8 cellular contexts compared by ENCODE assay signal in genomic region chr1:203304391-203304918, GRCh38. TPM values are rescaled to one million over a fixed set of nuclear protein-coding genes. Genes with fewer than 3 reads are reported as not detected.
A peak's percentile ranks its signal among the peaks of the same experiment; 100 is the strongest.
DNase-seq lines count a peak whose midpoint lies in the region; ATAC-seq and TF ChIP-seq lines count a peak whose summit lies in the region.

No MANE protein-coding gene starts in this region.

- peaks cover 14 to 33% of the 10 kb centered on the region in 2 donors for H3K4me1 ChIP-seq in thoracic aorta (ENCODE audit: control insufficient read depth in 1 of 2, low read depth in 2 of 2)

- DNase-seq in activated CD8-positive, alpha-beta memory T cell treated with anti-CD3 and anti-CD28 coated beads, Interleukin-2, amount 10 ng/mL, durations not matched to agents 7 days and 5 days, result no peak
- no peak for DNase-seq in activated CD8-positive, alpha-beta memory T cell treated with anti-CD3 and anti-CD28 coated beads, Interleukin-2, amount 50 U/mL, for 48 hours
- DNase-seq in activated T-helper 1 cell treated with anti-CD3 and anti-CD28 coated beads, Interleukin-12 subunit alpha, Interleukin-12 subunit beta, Interleukin-2, Interleukin-4 antibody, amounts not matched to agents 30 ng/mL and 10 ng/mL and 1 ng/mL, durations not matched to agents 14 hours and 24 hours and 36 hours (ENCODE audit: low spot score), result no peak
- DNase-seq in lower leg skin (ENCODE audit: low spot score in 2 of 2), result no peak
- no peak for DNase-seq in thoracic aorta (ENCODE audit: low spot score)
- DNase-seq in SW 1271 (lab: John Stamatoyannopoulos, UW), result no peak
- DNase-seq in occipital lobe (lab: John Stamatoyannopoulos, UW), result no peak
- DNase-seq in AG08396 (ENCODE audit: low spot score), result no peak

- WGBS in lower leg skin, 2 donors, result 68 to 71% methylated on average over 9 of the region's 9 CpGs

- H3K9me3 ChIP-seq in thoracic aorta, result no peaks in the 10 kb centered on the region

- peak overlapping the region; percentile 86 to 99 for H3K27ac ChIP-seq in thoracic aorta

- intact Hi-C loops in activated T-helper 1 cell treated with anti-CD3 and anti-CD28 coated beads, Interleukin-12 subunit alpha, Interleukin-12 subunit beta, Interleukin-2, Interleukin-4 antibody, amounts not matched to agents 30 ng/mL and 10 ng/mL and 1 ng/mL, durations not matched to agents 14 hours and 24 hours and 36 hours (cut with micrococcal nuclease), result no loop called here
- intact Hi-C loops in lower leg skin (cut with DNase I; ENCODE audit: low total_unique reads), result no loop called here

- peak overlapping the region; percentile 10 for H3K4me3 ChIP-seq in lower leg skin (ENCODE audit: low read depth, poor library complexity, severe bottlenecking)
- peak overlapping the region; percentile 95 for H3K4me3 ChIP-seq in thoracic aorta

- peaks cover 16% of the 10 kb centered on the region for H3K36me3 ChIP-seq in thoracic aorta

- TF ChIP-seq CTCF in lower leg skin (IDR thresholded peaks at IDR 0.05), result no peak
- TF ChIP-seq CTCF in thoracic aorta (IDR thresholded peaks at IDR 0.05), result no peak

- CTCF ChIA-PET in activated CD8-positive, alpha-beta memory T cell treated with anti-CD3 and anti-CD28 coated beads, Interleukin-2, amount 10 ng/mL, durations not matched to agents 7 days and 5 days (lab: Charles Lee), result interaction anchor here (0.6 to 14.1 kb wide), 5 partner anchors 12 to 34 kb away, joined by 3 to 345 read pairs (median 124); no protein-coding TSS in a partner anchor

- H3K9me3 Mint-ChIP-seq in activated CD8-positive, alpha-beta memory T cell treated with anti-CD3 and anti-CD28 coated beads, Interleukin-2, amount 10 ng/mL, durations not matched to agents 7 days and 5 days (ENCODE audit: low read depth), result no peaks in the 10 kb centered on the region
- H3K9me3 Mint-ChIP-seq in activated T-helper 1 cell treated with anti-CD3 and anti-CD28 coated beads, Interleukin-12 subunit alpha, Interleukin-12 subunit beta, Interleukin-2, Interleukin-4 antibody, amounts not matched to agents 30 ng/mL and 10 ng/mL and 1 ng/mL, durations not matched to agents 14 hours and 24 hours and 36 hours, result no peaks in the 10 kb centered on the region

- H3K4me1 Mint-ChIP-seq in activated CD8-positive, alpha-beta memory T cell treated with anti-CD3 and anti-CD28 coated beads, Interleukin-2, amount 10 ng/mL, durations not matched to agents 7 days and 5 days, result peaks cover 54% of the 10 kb centered on the region
- H3K4me1 Mint-ChIP-seq in activated T-helper 1 cell treated with anti-CD3 and anti-CD28 coated beads, Interleukin-12 subunit alpha, Interleukin-12 subunit beta, Interleukin-2, Interleukin-4 antibody, amounts not matched to agents 30 ng/mL and 10 ng/mL and 1 ng/mL, durations not matched to agents 14 hours and 24 hours and 36 hours (ENCODE audit: low read depth), result peaks cover 55% of the 10 kb centered on the region

- H3K27me3 ChIP-seq in thoracic aorta (replicated peaks; ENCODE audit: insufficient read depth), result no peaks in the 10 kb centered on the region

- TF ChIP-seq POLR2A in lower leg skin (IDR thresholded peaks at IDR 0.05), result no peak

- peak overlapping the region; percentile 96 for H3K27ac Mint-ChIP-seq in activated CD8-positive, alpha-beta memory T cell treated with anti-CD3 and anti-CD28 coated beads, Interleukin-2, amount 10 ng/mL, durations not matched to agents 7 days and 5 days
- peak overlapping the region; percentile 93 for H3K27ac Mint-ChIP-seq in activated T-helper 1 cell treated with anti-CD3 and anti-CD28 coated beads, Interleukin-12 subunit alpha, Interleukin-12 subunit beta, Interleukin-2, Interleukin-4 antibody, amounts not matched to agents 30 ng/mL and 10 ng/mL and 1 ng/mL, durations not matched to agents 14 hours and 24 hours and 36 hours

- no peaks in the 10 kb centered on the region for H3K27me3 Mint-ChIP-seq in activated CD8-positive, alpha-beta memory T cell treated with anti-CD3 and anti-CD28 coated beads, Interleukin-2, amount 10 ng/mL, durations not matched to agents 7 days and 5 days
- H3K27me3 Mint-ChIP-seq in activated T-helper 1 cell treated with anti-CD3 and anti-CD28 coated beads, Interleukin-12 subunit alpha, Interleukin-12 subunit beta, Interleukin-2, Interleukin-4 antibody, amounts not matched to agents 30 ng/mL and 10 ng/mL and 1 ng/mL, durations not matched to agents 14 hours and 24 hours and 36 hours (ENCODE audit: insufficient read depth), result no peaks in the 10 kb centered on the region

- peaks cover 35% of the 10 kb centered on the region for H3K36me3 Mint-ChIP-seq in activated CD8-positive, alpha-beta memory T cell treated with anti-CD3 and anti-CD28 coated beads, Interleukin-2, amount 10 ng/mL, durations not matched to agents 7 days and 5 days
- peaks cover 42% of the 10 kb centered on the region for H3K36me3 Mint-ChIP-seq in activated T-helper 1 cell treated with anti-CD3 and anti-CD28 coated beads, Interleukin-12 subunit alpha, Interleukin-12 subunit beta, Interleukin-2, Interleukin-4 antibody, amounts not matched to agents 30 ng/mL and 10 ng/mL and 1 ng/mL, durations not matched to agents 14 hours and 24 hours and 36 hours (ENCODE audit: low read depth)

- peak overlapping the region; percentile 95 for H3K4me3 Mint-ChIP-seq in activated CD8-positive, alpha-beta memory T cell treated with anti-CD3 and anti-CD28 coated beads, Interleukin-2, amount 10 ng/mL, durations not matched to agents 7 days and 5 days
- peak overlapping the region; percentile 85 for H3K4me3 Mint-ChIP-seq in activated T-helper 1 cell treated with anti-CD3 and anti-CD28 coated beads, Interleukin-12 subunit alpha, Interleukin-12 subunit beta, Interleukin-2, Interleukin-4 antibody, amounts not matched to agents 30 ng/mL and 10 ng/mL and 1 ng/mL, durations not matched to agents 14 hours and 24 hours and 36 hours

- no peak for ATAC-seq in activated CD8-positive, alpha-beta memory T cell treated with anti-CD3 and anti-CD28 coated beads, Interleukin-2, amount 10 ng/mL, durations not matched to agents 7 days and 5 days
- ATAC-seq in thoracic aorta (ENCODE audit: insufficient number of reproducible peaks, low FRiP score, low read depth), result no peak

RNA-seq across cellular contexts. Expression of gene BTG2, which starts 0.9 kb away (rescaled TPM):
- 100 to 1,000 TPM in 1 of 2 experiments, 10 to 100 TPM in 1; 72.2 to 142 TPM for total RNA-seq in activated CD8-positive, alpha-beta memory T cell treated with anti-CD3 and anti-CD28 coated beads, Interleukin-2, amount 10 ng/mL, durations not matched to agents 7 days and 5 days
- 137 and 139 TPM in 2 replicates for total RNA-seq in activated T-helper 1 cell treated with anti-CD3 and anti-CD28 coated beads, Interleukin-12 subunit alpha, Interleukin-12 subunit beta, Interleukin-2, Interleukin-4 antibody, amounts not matched to agents 30 ng/mL and 10 ng/mL and 1 ng/mL, durations not matched to agents 14 hours and 24 hours and 36 hours
- total RNA-seq in lower leg skin, result 100 to 1,000 TPM in 3 of 4 donors, 10 to 100 TPM in 1; 98.6 to 205 (median 131) TPM
- 100 to 1,000 TPM; 119 to 164 TPM for total RNA-seq in thoracic aorta
- 13.9 TPM for total RNA-seq in occipital lobe

RNA-seq across cellular contexts. Expression of gene FMOD, which starts 46.5 kb away (rescaled TPM):
- total RNA-seq in activated CD8-positive, alpha-beta memory T cell treated with anti-CD3 and anti-CD28 coated beads, Interleukin-2, amount 10 ng/mL, durations not matched to agents 7 days and 5 days, result under 1 TPM in 1 of 2 experiments, not detected in 1; 0.19 TPM
- 3.4 and 4.1 TPM in 2 replicates for total RNA-seq in activated T-helper 1 cell treated with anti-CD3 and anti-CD28 coated beads, Interleukin-12 subunit alpha, Interleukin-12 subunit beta, Interleukin-2, Interleukin-4 antibody, amounts not matched to agents 30 ng/mL and 10 ng/mL and 1 ng/mL, durations not matched to agents 14 hours and 24 hours and 36 hours
- total RNA-seq in lower leg skin (10 to 100 TPM in 3 of 4 donors, 1 to 10 TPM in 1; 5.6 to 37.7 (median 19.3) TPM), thoracic aorta (100 to 1,000 TPM; 190 to 438 TPM), occipital lobe (1.1 TPM)

Comparison
In these comparisons a context has a peak if more than half of its experiments do, and no peak if none do; other contexts are left out.
1. RNA of gene FMOD, which starts 46.5 kb away (total RNA-seq): 190 to 438 TPM in thoracic aorta; 5.6 to 37.7 TPM in lower leg skin, 3.4 to 4.1 TPM in activated T-helper 1 cell treated with anti-CD3 and anti-CD28 coated beads, Interleukin-12 subunit alpha, Interleukin-12 subunit beta, Interleukin-2, Interleukin-4 antibody, amounts not matched to agents 30 ng/mL and 10 ng/mL and 1 ng/mL, durations not matched to agents 14 hours and 24 hours and 36 hours, 1.1 TPM in occipital lobe (single experiment) and 0.19 TPM in activated CD8-positive, alpha-beta memory T cell treated with anti-CD3 and anti-CD28 coated beads, Interleukin-2, amount 10 ng/mL, durations not matched to agents 7 days and 5 days; every median in the first group is over 4 times any median in the second.